Comparison of ENCODE assay signal across 13 cellular contexts in genomic region chr3:15279200-15279599, GRCh38.
"Had no signal": no experiment of that assay in that cellular context is flagged by ENCODE, and none has a peak within 500 bp of the region (broad histone marks: within the 10 kb centered on the region; RNA-seq: fewer than 3 reads in every experiment).

No MANE protein-coding gene starts in this region.

- H3K9me3 Mint-ChIP-seq: naive thymus-derived CD8-positive, alpha-beta T cell; T-cell had no signal

- H3K27me3 ChIP-seq: esophagus muscularis mucosa, hepatocyte, suprapubic skin, upper lobe of left lung had no signal

- ATAC-seq: left lobe of liver; mucosa of descending colon; naive thymus-derived CD8-positive, alpha-beta T cell; T-cell had no signal

- H3K9me3 ChIP-seq: esophagus muscularis mucosa, mucosa of descending colon, SK-N-SH, suprapubic skin, upper lobe of left lung had no signal

- H3K4me2 ChIP-seq: hepatocyte, SK-N-SH had no signal

- H3K27ac ChIP-seq: esophagus muscularis mucosa, hepatocyte, suprapubic skin had no signal

- H3K9me2 ChIP-seq: SK-N-SH had no signal

- H3K36me3 ChIP-seq: esophagus muscularis mucosa, suprapubic skin had no signal

- H2AFZ ChIP-seq: hepatocyte had no signal

- H3K36me3 Mint-ChIP-seq: naive thymus-derived CD8-positive, alpha-beta T cell had no signal

- H3K4me3 ChIP-seq: esophagus muscularis mucosa, hepatocyte, mucosa of descending colon, suprapubic skin, upper lobe of left lung had no signal

- DNase-seq: activated CD4-positive, alpha-beta T cell treated with anti-CD3 and anti-CD28 coated beads, Interleukin-2, amount 50 U/mL, for 48 hours; activated CD4-positive, CD25-positive, alpha-beta regulatory T cell treated with anti-CD3 and anti-CD28 coated beads, Interleukin-2, amount 50 U/mL, for 72 hours; mucosa of descending colon; naive thymus-derived CD8-positive, alpha-beta T cell; SK-N-SH; stimulated activated naive CD4-positive, alpha-beta T cell; T-cell; T1000; upper lobe of left lung had no signal

- H3K4me3 Mint-ChIP-seq: naive thymus-derived CD8-positive, alpha-beta T cell had no signal

- H3K9ac ChIP-seq: SK-N-SH had no signal

- H3K27me3 Mint-ChIP-seq: naive thymus-derived CD8-positive, alpha-beta T cell; T-cell had no signal
